17 cellular contexts compared by ENCODE assay signal in genomic region chr20:3244613-3245012, GRCh38. TPM values are rescaled to one million over a fixed set of nuclear protein-coding genes. Genes with fewer than 3 reads are reported as not detected.
DNase-seq lines count a peak whose midpoint lies in the region; ATAC-seq, FAIRE-seq and TF ChIP-seq lines count a peak whose summit lies in the region.
"Had no signal": no experiment of that assay in that cellular context is flagged by ENCODE, and none has a peak within 500 bp of the region (broad histone marks: within the 10 kb centered on the region; RNA-seq: fewer than 3 reads in every experiment).

No MANE protein-coding gene starts in this region.

- H3K9me3 ChIP-seq in HepG2 (ENCODE audit: low read length) (no peaks in the 10 kb centered on the region), right lobe of liver (no peaks in the 10 kb centered on the region), osteoblast (ENCODE audit: low read depth, low read length) (no peaks in the 10 kb centered on the region)
- H3K9me3 ChIP-seq: BE2C had no signal

- H3K27me3 ChIP-seq in HepG2 (ENCODE audit: control insufficient read depth in 1 of 2, insufficient read depth in 2 of 2, low read length in 2 of 2) (peaks cover 7 to 30% of the 10 kb centered on the region in 2 experiments), right lobe of liver (peaks cover 0 to 2% of the 10 kb centered on the region in 2 donors), osteoblast (ENCODE audit: insufficient read depth, low read length) (peaks cover 46% of the 10 kb centered on the region)

- intact Hi-C loops in HepG2 (cut with micrococcal nuclease; ENCODE audit: unreplicated experiment) (loop anchor here (10.0 kb wide), 1 partner anchor 80 kb away; no protein-coding TSS in a partner anchor), right lobe of liver (cut with DNase I) (no loop called here)

- no peak for FAIRE-seq in HepG2 (lab: Jason Lieb, UNC)
- FAIRE-seq: A204.1 had no signal

- H3K36me3 ChIP-seq in HepG2 (replicated peaks in 1 of 2; ENCODE audit: control insufficient read depth in 1 of 2, insufficient read depth in 2 of 2, low read length in 2 of 2) (no peaks in the 10 kb centered on the region), right lobe of liver (no peaks in the 10 kb centered on the region), osteoblast (ENCODE audit: insufficient read depth, low read length) (no peaks in the 10 kb centered on the region)
- H3K36me3 ChIP-seq: BE2C had no signal

- CTCF ChIA-PET in HepG2 (lab: Yijun Ruan, JAX; ENCODE audit: low intra/inter-chr PET ratio, low total read pairs): interaction anchor here (1.5 kb wide), 1 partner anchor 26 kb away, joined by 4 read pairs; no protein-coding TSS in a partner anchor

- H3K4me3 ChIP-seq in HepG2 (replicated peaks in 1 of 3; ENCODE audit: insufficient read depth in 1 of 3, low read depth in 2 of 3, low read length in 3 of 3): no peak overlapping the region
- H3K4me3 ChIP-seq in right lobe of liver: no peak overlapping the region
- H3K4me3 ChIP-seq in osteoblast (ENCODE audit: insufficient read depth, low read length): no peak overlapping the region

- TF ChIP-seq EP300 in HepG2 (IDR thresholded peaks at IDR 0.05; ENCODE audit: low read depth in 2 of 2, low read length in 2 of 2) (no peak), HepG2 (CRISPR knock-in tag; IDR thresholded peaks at IDR 0.05; ENCODE audit: borderline replicate concordance) (no peak)

- TF ChIP-seq POLR2A in HepG2 (IDR thresholded peaks at IDR 0.05; ENCODE audit: insufficient read depth in 1 of 2, low read depth in 2 of 2, low read length in 2 of 2): no peak
- no peak for TF ChIP-seq POLR2A in right lobe of liver (IDR thresholded peaks at IDR 0.05)

- H3K27ac ChIP-seq in HepG2 (ENCODE audit: extremely low read length, insufficient read depth, low read length) (no peak overlapping the region), right lobe of liver (no peak overlapping the region), VCaP (peak overlapping the region; percentile 47; the same call in 1 of the 2 replicates), osteoblast (ENCODE audit: low read depth, low read length) (no peak overlapping the region)
- H3K27ac ChIP-seq: C4-2B had no signal

- H4K20me1 ChIP-seq in HepG2 (ENCODE audit: insufficient read depth, low read length) (no peaks in the 10 kb centered on the region), osteoblast (ENCODE audit: insufficient read depth, low read length) (peaks cover 3% of the 10 kb centered on the region)

- BruUV-seq in HepG2 (replicated peaks; lab: Mats Ljungman, UMichigan): no TSS peak

- H3K4me2 ChIP-seq in HepG2 (ENCODE audit: low read depth, low read length) (no peak overlapping the region; the same call in 1 of the 2 replicates), osteoblast (ENCODE audit: insufficient read depth, low read length) (no peak overlapping the region)

- H3K4me1 ChIP-seq in HepG2 (ENCODE audit: insufficient read depth, low read length) (peaks cover 69% of the 10 kb centered on the region), right lobe of liver (peaks cover 0 to 11% (median 0%) of the 10 kb centered on the region in 4 donors), osteoblast (ENCODE audit: insufficient read depth, low read length) (peaks cover under 1% of the 10 kb centered on the region)
- H3K4me1 ChIP-seq: BE2C had no signal

- in situ Hi-C loops in HepG2 (cut with HindIII; ENCODE audit: extremely low pct_ligation_motif_present, low pct_unique_long_range_greater_than_20kb): no loop called here

- DNase-seq in HepG2 (ENCODE audit: low spot score) (no peak), right lobe of liver (no peak), osteoblast (ENCODE audit: insufficient read length, low spot score, missing footprints) (peak; percentile 46), NAMALWA (ENCODE audit: low spot score) (no peak), C1 segment of cervical spinal cord (lab: John Stamatoyannopoulos, UW) (no peak)
- DNase-seq: ACHN; BE2C; CD4-positive, alpha-beta T cell; DMS153; DMS79; GF-D8; GOT3; H9 had no signal

- TF ChIP-seq RAD21 in HepG2 (CRISPR knock-in tag; IDR thresholded peaks at IDR 0.05): no peak

- WGBS in HepG2 (ENCODE audit: low lambda C conversion rate): 40% methylated on average over 1 of the region's 1 CpG
- no CpG with 5 or more reads among the region's 1 CpG for WGBS in right lobe of liver (ENCODE audit: insufficient coverage, low coverage, low lambda C conversion rate, missing lambda C conversion rate)

- H3K9ac ChIP-seq in HepG2 (ENCODE audit: insufficient read depth, low read depth, low read length): no peak overlapping the region

- ATAC-seq in HepG2 (peak; percentile 51), right lobe of liver (no peak), HG03025 (IDR thresholded peaks at IDR 0.05; ENCODE audit: low FRiP score, unreplicated experiment) (no peak)

- H2AFZ ChIP-seq in HepG2 (ENCODE audit: low read length): no peak overlapping the region
- no peak overlapping the region for H2AFZ ChIP-seq in osteoblast (ENCODE audit: low read length)

- no peaks in the 10 kb centered on the region for H3K79me2 ChIP-seq in HepG2 (ENCODE audit: insufficient read depth, low read length)
- H3K79me2 ChIP-seq in osteoblast (ENCODE audit: insufficient read depth, low read length): no peaks in the 10 kb centered on the region

- TF ChIP-seq CTCF in HepG2 (CRISPR knock-in tag; IDR thresholded peaks at IDR 0.05) (no peak), right lobe of liver (IDR thresholded peaks at IDR 0.05) (no peak), VCaP (conservative IDR thresholded peaks at IDR 0.05) (no peak), osteoblast (IDR thresholded peaks at IDR 0.05; ENCODE audit: extremely low read depth, low read depth, low read length) (no peak)

- POLR2A ChIA-PET in HepG2 (lab: Yijun Ruan, JAX): interaction anchor here (4.6 kb wide), 1 partner anchor 22 kb away, joined by 26 read pairs; no protein-coding TSS in a partner anchor

RNA-seq across cellular contexts. Expression of gene SLC4A11, which starts 5.6 kb away (rescaled TPM):
- 1.1 and 3.9 TPM in 2 replicates for total RNA-seq in HepG2 (2016; rRNA removed; fragmentation: Illumina TruSeq; extraction: Trizol)
- 0.30 and 1.1 TPM in 2 replicates for total RNA-seq in HepG2 (2016; cell fraction: cytosol; rRNA removed; fragmentation: Illumina TruSeq; extraction: Trizol; ENCODE audit: low read depth)
- 0.82 and 4.9 TPM in 2 replicates for total RNA-seq in HepG2 (2016; cell fraction: insoluble cytoplasmic fraction; rRNA removed; fragmentation: Illumina TruSeq; extraction: Trizol)
- total RNA-seq in HepG2 (2016; cell fraction: membrane; rRNA removed; fragmentation: Illumina TruSeq; extraction: Trizol): 1.4 and 1.8 TPM in 2 replicates
- total RNA-seq in HepG2 (2016; cell fraction: nucleus; rRNA removed; fragmentation: Illumina TruSeq; extraction: Trizol): 5.0 and 8.1 TPM in 2 replicates
- polyA plus RNA-seq in HepG2 (2011; rRNA removed): 24.7 and 27.0 TPM in 2 replicates
- 6.2 and 8.6 TPM in 2 replicates for polyA plus RNA-seq in HepG2 (2011; cell fraction: cytosol; rRNA removed)
- 212 and 304 TPM in 2 replicates for polyA plus RNA-seq in HepG2 (2011; cell fraction: nucleus; rRNA removed)
- 9.7 and 13.8 TPM in 2 replicates for polyA plus RNA-seq in HepG2 (2012)
- polyA plus RNA-seq in HepG2 (2016; cell fraction: cytosol; fragmentation: Illumina TruSeq; extraction: Trizol; ENCODE audit: low read depth): 0.50 and 0.84 TPM in 2 replicates
- 1.1 and 1.8 TPM in 2 replicates for polyA plus RNA-seq in HepG2 (2016; cell fraction: insoluble cytoplasmic fraction; fragmentation: Illumina TruSeq; extraction: Trizol; ENCODE audit: low read depth)
- polyA plus RNA-seq in HepG2 (2016; cell fraction: membrane; fragmentation: Illumina TruSeq; extraction: Trizol; ENCODE audit: low read depth): 0.65 and 0.70 TPM in 2 replicates
- 16.5 and 18.2 TPM in 2 replicates for polyA plus RNA-seq in HepG2 (2016; cell fraction: nucleus; fragmentation: Illumina TruSeq; extraction: Trizol; ENCODE audit: insufficient read depth, low read depth)
- 1.9 and 33.5 TPM in 2 replicates for polyA minus RNA-seq in HepG2 (2011; rRNA and poly(A)+ RNA removed; ENCODE audit: low replicate concordance)
- 10.2 and 17.1 TPM in 2 replicates for polyA minus RNA-seq in HepG2 (2011; cell fraction: cytosol; rRNA and poly(A)+ RNA removed)
- polyA minus RNA-seq in HepG2 (2011; cell fraction: nucleus; rRNA and poly(A)+ RNA removed): 44.0 and 47.5 TPM in 2 replicates
- under 1 TPM in 5 of 6 experiments, not detected in 1; 0.11 to 0.40 (median 0.18) TPM for total RNA-seq in right lobe of liver
- total RNA-seq in osteoblast: under 0.01 TPM in 2 replicates

RNA-seq across cellular contexts. Expression of gene ITPA, which starts 35.3 kb away (rescaled TPM):
- total RNA-seq in HepG2 (2016; rRNA removed; fragmentation: Illumina TruSeq; extraction: Trizol): 101 and 103 TPM in 2 replicates
- 30.5 and 31.5 TPM in 2 replicates for total RNA-seq in HepG2 (2016; cell fraction: cytosol; rRNA removed; fragmentation: Illumina TruSeq; extraction: Trizol; ENCODE audit: low read depth)
- total RNA-seq in HepG2 (2016; cell fraction: insoluble cytoplasmic fraction; rRNA removed; fragmentation: Illumina TruSeq; extraction: Trizol): 108 TPM in 2 replicates
- 45.6 and 53.1 TPM in 2 replicates for total RNA-seq in HepG2 (2016; cell fraction: membrane; rRNA removed; fragmentation: Illumina TruSeq; extraction: Trizol)
- 51.5 and 65.6 TPM in 2 replicates for total RNA-seq in HepG2 (2016; cell fraction: nucleus; rRNA removed; fragmentation: Illumina TruSeq; extraction: Trizol)
- 60.1 and 73.4 TPM in 2 replicates for polyA plus RNA-seq in HepG2 (2011; rRNA removed)
- 53.2 and 73.4 TPM in 2 replicates for polyA plus RNA-seq in HepG2 (2011; cell fraction: cytosol; rRNA removed)
- polyA plus RNA-seq in HepG2 (2011; cell fraction: nucleus; rRNA removed): 110 and 129 TPM in 2 replicates
- polyA plus RNA-seq in HepG2 (2012): 55.6 and 63.4 TPM in 2 replicates
- polyA plus RNA-seq in HepG2 (2016; cell fraction: cytosol; fragmentation: Illumina TruSeq; extraction: Trizol; ENCODE audit: low read depth): 27.3 and 27.6 TPM in 2 replicates
- polyA plus RNA-seq in HepG2 (2016; cell fraction: insoluble cytoplasmic fraction; fragmentation: Illumina TruSeq; extraction: Trizol; ENCODE audit: low read depth): 106 and 109 TPM in 2 replicates
- 28.9 and 33.4 TPM in 2 replicates for polyA plus RNA-seq in HepG2 (2016; cell fraction: membrane; fragmentation: Illumina TruSeq; extraction: Trizol; ENCODE audit: low read depth)
- 144 and 151 TPM in 2 replicates for polyA plus RNA-seq in HepG2 (2016; cell fraction: nucleus; fragmentation: Illumina TruSeq; extraction: Trizol; ENCODE audit: insufficient read depth, low read depth)
- polyA minus RNA-seq in HepG2 (2011; rRNA and poly(A)+ RNA removed; ENCODE audit: low replicate concordance): 24.1 and 25.5 TPM in 2 replicates
- 15.4 and 25.9 TPM in 2 replicates for polyA minus RNA-seq in HepG2 (2011; cell fraction: cytosol; rRNA and poly(A)+ RNA removed)
- 23.0 and 28.2 TPM in 2 replicates for polyA minus RNA-seq in HepG2 (2011; cell fraction: nucleus; rRNA and poly(A)+ RNA removed)
- total RNA-seq in right lobe of liver: 10 to 100 TPM; 17.5 to 38.8 (median 26.7) TPM
- total RNA-seq in osteoblast: 29.8 and 34.0 TPM in 2 replicates

RNA-seq across cellular contexts. Expression of gene DDRGK1, which starts 40.1 kb away (rescaled TPM):
- 75.4 and 149 TPM in 2 replicates for total RNA-seq in HepG2 (2016; rRNA removed; fragmentation: Illumina TruSeq; extraction: Trizol)
- 59.4 and 65.6 TPM in 2 replicates for total RNA-seq in HepG2 (2016; cell fraction: cytosol; rRNA removed; fragmentation: Illumina TruSeq; extraction: Trizol; ENCODE audit: low read depth)
- 69.3 and 161 TPM in 2 replicates for total RNA-seq in HepG2 (2016; cell fraction: insoluble cytoplasmic fraction; rRNA removed; fragmentation: Illumina TruSeq; extraction: Trizol)
- 57.6 and 58.7 TPM in 2 replicates for total RNA-seq in HepG2 (2016; cell fraction: membrane; rRNA removed; fragmentation: Illumina TruSeq; extraction: Trizol)
- total RNA-seq in HepG2 (2016; cell fraction: nucleus; rRNA removed; fragmentation: Illumina TruSeq; extraction: Trizol): 105 and 136 TPM in 2 replicates
- polyA plus RNA-seq in HepG2 (2011; rRNA removed): 96.7 and 116 TPM in 2 replicates
- 133 and 142 TPM in 2 replicates for polyA plus RNA-seq in HepG2 (2011; cell fraction: cytosol; rRNA removed)
- polyA plus RNA-seq in HepG2 (2011; cell fraction: nucleus; rRNA removed): 122 and 134 TPM in 2 replicates
- 104 and 147 TPM in 2 replicates for polyA plus RNA-seq in HepG2 (2012)
- 51.1 and 51.9 TPM in 2 replicates for polyA plus RNA-seq in HepG2 (2016; cell fraction: cytosol; fragmentation: Illumina TruSeq; extraction: Trizol; ENCODE audit: low read depth)
- 80.6 and 85.9 TPM in 2 replicates for polyA plus RNA-seq in HepG2 (2016; cell fraction: insoluble cytoplasmic fraction; fragmentation: Illumina TruSeq; extraction: Trizol; ENCODE audit: low read depth)
- polyA plus RNA-seq in HepG2 (2016; cell fraction: membrane; fragmentation: Illumina TruSeq; extraction: Trizol; ENCODE audit: low read depth): 52.8 and 53.4 TPM in 2 replicates
- 240 and 250 TPM in 2 replicates for polyA plus RNA-seq in HepG2 (2016; cell fraction: nucleus; fragmentation: Illumina TruSeq; extraction: Trizol; ENCODE audit: insufficient read depth, low read depth)
- polyA minus RNA-seq in HepG2 (2011; rRNA and poly(A)+ RNA removed; ENCODE audit: low replicate concordance): 19.0 and 51.1 TPM in 2 replicates
- polyA minus RNA-seq in HepG2 (2011; cell fraction: cytosol; rRNA and poly(A)+ RNA removed): 40.1 and 44.2 TPM in 2 replicates
- 48.9 and 52.6 TPM in 2 replicates for polyA minus RNA-seq in HepG2 (2011; cell fraction: nucleus; rRNA and poly(A)+ RNA removed)
- total RNA-seq in right lobe of liver: 10 to 100 TPM; 55.0 to 76.1 (median 60.1) TPM
- 25.9 and 26.8 TPM in 2 replicates for total RNA-seq in osteoblast
